ENCODE assay signal across 8 cellular contexts in genomic region chr15:63610209-63610841, GRCh38. TPM values are rescaled to one million over a fixed set of nuclear protein-coding genes. Genes with fewer than 3 reads are reported as not detected.
A peak's percentile ranks its signal among the peaks of the same experiment; 100 is the strongest.
DNase-seq lines count a peak whose midpoint lies in the region; ATAC-seq and TF ChIP-seq lines count a peak whose summit lies in the region.

No MANE protein-coding gene starts in this region.

- no peaks in the 10 kb centered on the region for H3K9me3 Mint-ChIP-seq in naive B cell

- intact Hi-C loops in OCI-LY7 (cut with micrococcal nuclease; ENCODE audit: unreplicated experiment) = loop anchor here (1.0 to 10.0 kb wide), 5 partner anchors 134 to 542 kb away; partner anchors contain the start of gene SNX22

- H3K4me2 ChIP-seq in OCI-LY7 (ENCODE audit: low read length) = peak overlapping the region; percentile 56

- H3K27me3 Mint-ChIP-seq in naive B cell = no peaks in the 10 kb centered on the region

- H3K4me1 Mint-ChIP-seq in naive B cell = peaks cover 23 to 36% (median 28%) of the 10 kb centered on the region in 3 donors

- no peaks in the 10 kb centered on the region for H4K20me1 ChIP-seq in OCI-LY7 (ENCODE audit: insufficient read depth, low read length)

- peak; percentile 47 for ATAC-seq in GM19043 (IDR thresholded peaks at IDR 0.05; ENCODE audit: low read depth, unreplicated experiment)
- peak; percentile 89 for ATAC-seq in esophagus mucosa
- peak; percentile 87 to 91 for ATAC-seq in naive B cell (ENCODE audit: low read depth in 2 of 2)

- H3K4me3 ChIP-seq in OCI-LY7 (ENCODE audit: low read depth, low read length, poor library complexity, severe bottlenecking) = no peak overlapping the region

- peak overlapping the region in 5 of 8 donors; percentile 1 to 55 (median 20) for H3K4me3 Mint-ChIP-seq in naive B cell

- DNase-seq in AG20443 (ENCODE audit: low spot score) = peak; percentile 87
- DNase-seq in HuH-7 (ENCODE audit: low spot score) = peak; percentile 77
- peak; percentile 88 for DNase-seq in OCI-LY7 (ENCODE audit: low spot score)
- peak; percentile 70 for DNase-seq in activated T-cell treated with anti-CD3 and anti-CD28 coated beads, Interleukin-2, amount 50 U/mL, for 1 hour
- DNase-seq in naive B cell = peak; percentile 58
- DNase-seq in stimulated activated naive CD4-positive, alpha-beta T cell (lab: John Stamatoyannopoulos, UW) = peak; percentile 24 to 68 (median 51)

- CTCF ChIA-PET in OCI-LY7 (lab: Charles Lee; ENCODE audit: unreplicated experiment) = interaction anchor here (1.4 to 2.3 kb wide), 3 partner anchors 142 to 280 kb away, joined by 3 to 11 read pairs (median 6); no protein-coding TSS in a partner anchor

- no peaks in the 10 kb centered on the region for H3K9me3 ChIP-seq in OCI-LY7 (ENCODE audit: low read length)

- H3K79me2 ChIP-seq in OCI-LY7 (ENCODE audit: insufficient read depth, low read depth, low read length) = no peaks in the 10 kb centered on the region

- POLR2A ChIA-PET in OCI-LY7 (lab: Charles Lee) = interaction anchor here (0.7 to 1.0 kb wide), 2 partner anchors 10 to 25 kb away, joined by 3 to 4 read pairs; no protein-coding TSS in a partner anchor

- peaks cover 19% of the 10 kb centered on the region for H3K4me1 ChIP-seq in OCI-LY7 (ENCODE audit: insufficient read depth, low read length, poor library complexity, severe bottlenecking)

- no peaks in the 10 kb centered on the region for H3K9me2 ChIP-seq in OCI-LY7 (ENCODE audit: insufficient read depth, low read length)

- TF ChIP-seq CTCF in OCI-LY7 (conservative IDR thresholded peaks at IDR 0.05; ENCODE audit: low read length) = peak; percentile 95

- BruUV-seq in OCI-LY7 (replicated peaks; lab: Mats Ljungman, UMichigan) = no TSS peak

- H3K36me3 ChIP-seq in OCI-LY7 (ENCODE audit: insufficient read depth, low read length) = peaks cover 42% of the 10 kb centered on the region

- H3K36me3 Mint-ChIP-seq in naive B cell = peaks cover 16 to 19% of the 10 kb centered on the region in 2 donors

- peak overlapping the region; percentile 53 to 92 (median 88) for H3K27ac Mint-ChIP-seq in naive B cell

- H2AFZ ChIP-seq in OCI-LY7 (ENCODE audit: low read length) = peak overlapping the region; percentile 80

- H3K27ac ChIP-seq in OCI-LY7 (ENCODE audit: low read depth, low read length, poor library complexity, severe bottlenecking) = peak overlapping the region; percentile 52

RNA-seq across cellular contexts. Expression of gene FBXL22, which starts 13.1 kb away (rescaled TPM):
- total RNA-seq in OCI-LY7 (2014; rRNA removed; shearing (Covaris generic)) = 0.19 and 0.62 TPM in 2 replicates
- total RNA-seq in OCI-LY7 (2022) (0.37 TPM in 1 of 2 replicates, not detected in the other), esophagus mucosa (1.2 TPM)
- polyA plus RNA-seq in naive B cell (ENCODE audit: low read depth in 6 of 6) = under 1 TPM in 5 of 6 donors, not detected in 1; 0.37 to 0.91 (median 0.48) TPM
